8 cellular contexts compared by ENCODE assay signal in genomic region chr12:22333751-22334695, GRCh38. TPM values are rescaled to one million over a fixed set of nuclear protein-coding genes. Genes with fewer than 3 reads are reported as not detected.
DNase-seq lines count a peak whose midpoint lies in the region; ATAC-seq and TF ChIP-seq lines count a peak whose summit lies in the region.

No MANE protein-coding gene starts in this region.

- no peak overlapping the region for H3K27ac ChIP-seq in ovary

- H3K4me1 ChIP-seq in ovary (ENCODE audit: insufficient read depth): peaks cover 3% of the 10 kb centered on the region

- TF ChIP-seq CTCF in fibroblast of mammary gland (conservative IDR thresholded peaks at IDR 0.05; ENCODE audit: control insufficient read depth, insufficient read depth, low read depth, low read length) (no peak), ovary (IDR thresholded peaks at IDR 0.05) (no peak)

- 5 to 7% (median 6%) methylated on average over 60 to 76 of the region's 76 CpGs for WGBS in ovary, 3 donors

- H3K36me3 ChIP-seq in H7 (replicated peaks; ENCODE audit: control insufficient read depth, insufficient read depth, low read length): no peaks in the 10 kb centered on the region
- H3K36me3 ChIP-seq in ovary: no peaks in the 10 kb centered on the region

- intact Hi-C loops in ovary (cut with DNase I): loop anchor here in 3 of 4 donors (10.0 kb wide), 3 partner anchors 111 to 249 kb away; no protein-coding TSS in a partner anchor

- DNase-seq in H7: peak; percentile 47
- DNase-seq in activated CD8-positive, alpha-beta memory T cell treated with anti-CD3 and anti-CD28 coated beads for 24 hours: peak; percentile 63
- no peak for DNase-seq in fibroblast of mammary gland (ENCODE audit: low read depth)
- peak in 2 of 5 donors; percentile 19 to 25 for DNase-seq in ovary
- DNase-seq in kidney tubule cell (ENCODE audit: low spot score): no peak
- DNase-seq in KBM-7: no peak
- DNase-seq in DMS114 treated with DMSO at 0.1 percent for 48 hours (lab: John Stamatoyannopoulos, UW; ENCODE audit: unreplicated experiment): no peak

- H3K27me3 ChIP-seq in H7 (ENCODE audit: control insufficient read depth, insufficient read depth, low read length): peaks cover 31% of the 10 kb centered on the region
- H3K27me3 ChIP-seq in ovary: no peaks in the 10 kb centered on the region

- in situ Hi-C loops in KBM-7 (cut with MboI; ENCODE audit: low pct_unique_long_range_greater_than_20kb, low sequenced_read_pairs): loop anchor here (25.0 kb wide), 1 partner anchor 247 kb away; no protein-coding TSS in a partner anchor

- TF ChIP-seq POLR2A in ovary (IDR thresholded peaks at IDR 0.05): no peak

- H3K9me3 ChIP-seq in ovary: no peaks in the 10 kb centered on the region

- H3K4me3 ChIP-seq in H7 (ENCODE audit: insufficient read depth, low read depth, low read length) (peak overlapping the region; percentile 64), fibroblast of mammary gland (ENCODE audit: control insufficient read depth, low read depth, low read length) (peak overlapping the region; percentile 54), ovary (peak overlapping the region; percentile 59)

- TF ChIP-seq EP300 in ovary (IDR thresholded peaks at IDR 0.05): no peak

- no peak for ATAC-seq in GM19324 (IDR thresholded peaks at IDR 0.05; ENCODE audit: low FRiP score, unreplicated experiment)

RNA-seq across cellular contexts. Expression of gene ST8SIA1, which starts 0.5 kb away (rescaled TPM):
- total RNA-seq in H7 (2014; rRNA removed; shearing (Covaris generic)): 1.5 and 1.7 TPM in 2 replicates
- total RNA-seq in ovary: 1 to 10 TPM in 6 of 7 donors, under 1 TPM in 1; 0.69 to 4.8 (median 4.1) TPM
- 10 to 100 TPM in 1 of 2 donors, 1 to 10 TPM in 1; 2.0 to 18.1 TPM for polyA plus RNA-seq in ovary

Comparison
In these comparisons a context has a peak if more than half of its experiments do, and no peak if none do; other contexts are left out.
1. DNase-seq: peak in H7 (single experiment) and activated CD8-positive, alpha-beta memory T cell treated with anti-CD3 and anti-CD28 coated beads for 24 hours (single experiment); none in fibroblast of mammary gland (single experiment), kidney tubule cell (single experiment), KBM-7 (single experiment) and DMS114 treated with DMSO at 0.1 percent for 48 hours (single experiment).
2. Peak in every context shown above with its lines, with median percentiles within 50 percentile points of each other: H3K4me3 ChIP-seq.